ENCODE assay signal across 13 cellular contexts in genomic region chr10:6185039-6185716, GRCh38. TPM values are rescaled to one million over a fixed set of nuclear protein-coding genes. Genes with fewer than 3 reads are reported as not detected.
DNase-seq lines count a peak whose midpoint lies in the region; ATAC-seq and TF ChIP-seq lines count a peak whose summit lies in the region.
"Had no signal": no experiment of that assay in that cellular context is flagged by ENCODE, and none has a peak within 500 bp of the region (broad histone marks: within the 10 kb centered on the region; RNA-seq: fewer than 3 reads in every experiment).

No MANE protein-coding gene starts in this region.

- H3K27ac Mint-ChIP-seq in activated CD8-positive, alpha-beta T cell treated with anti-CD3 and anti-CD28 coated beads, Interleukin-2, amount 10 ng/mL, durations not matched to agents 7 days and 5 days: peak overlapping the region; percentile 47
- H3K27ac Mint-ChIP-seq: type B pancreatic cell had no signal

- H3K23ac ChIP-seq in mesendoderm (ENCODE audit: low read length): no peak overlapping the region

- H3K9me3 ChIP-seq in cardiac muscle cell (ENCODE audit: low read depth): no peaks in the 10 kb centered on the region
- H3K9me3 ChIP-seq: ovary had no signal

- no peak overlapping the region for H3K9ac ChIP-seq in mesendoderm (ENCODE audit: low read length)

- no peak overlapping the region for H4K8ac ChIP-seq in mesendoderm (ENCODE audit: low read depth, low read length)

- CTCF ChIA-PET in activated CD8-positive, alpha-beta T cell treated with anti-CD3 and anti-CD28 coated beads, Interleukin-2, amount 10 ng/mL, durations not matched to agents 7 days and 5 days (lab: Charles Lee): interaction anchor here (1.8 to 4.5 kb wide), 2 partner anchors 12 to 17 kb away, joined by 9 to 27 read pairs; partner anchors contain the start of gene PFKFB3
- CTCF ChIA-PET in RWPE1 (lab: Yijun Ruan, JAX): no interaction called here

- H2BK15ac ChIP-seq in mesendoderm (replicated peaks; ENCODE audit: low read depth): no peak overlapping the region

- no peak overlapping the region for H2BK5ac ChIP-seq in mesendoderm (ENCODE audit: low read length)

- H3K79me2 ChIP-seq in mesendoderm (ENCODE audit: control insufficient read depth, insufficient read depth, low read length): no peaks in the 10 kb centered on the region

- TF ChIP-seq CTCF in cardiac muscle cell (IDR thresholded peaks at IDR 0.05; ENCODE audit: low read depth, low read length): no peak
- no peak for TF ChIP-seq CTCF in RWPE1 (conservative IDR thresholded peaks at IDR 0.05; ENCODE audit: low read depth)

- H3K4me1 ChIP-seq in cardiac muscle cell (ENCODE audit: low read depth) (peaks cover 18% of the 10 kb centered on the region), mesendoderm (ENCODE audit: control insufficient read depth, low read depth, low read length) (no peaks in the 10 kb centered on the region)

- no peaks in the 10 kb centered on the region for H3K27me3 Mint-ChIP-seq in activated CD8-positive, alpha-beta T cell treated with anti-CD3 and anti-CD28 coated beads, Interleukin-2, amount 10 ng/mL, durations not matched to agents 7 days and 5 days (ENCODE audit: low read depth)
- H3K27me3 Mint-ChIP-seq: type B pancreatic cell had no signal

- H3K4me3 ChIP-seq in cardiac muscle cell (no peak overlapping the region), mesendoderm (ENCODE audit: low read length) (no peak overlapping the region)
- H3K4me3 ChIP-seq: ovary had no signal

- H3K36me3 ChIP-seq in cardiac muscle cell: no peaks in the 10 kb centered on the region
- H3K36me3 ChIP-seq in mesendoderm (ENCODE audit: control insufficient read depth, insufficient read depth, low read length): no peaks in the 10 kb centered on the region
- H3K36me3 ChIP-seq: ovary had no signal

- no peak overlapping the region for H4K5ac ChIP-seq in mesendoderm (ENCODE audit: low read length)

- H3K27me3 ChIP-seq in cardiac muscle cell: no peaks in the 10 kb centered on the region
- H3K27me3 ChIP-seq in mesendoderm (ENCODE audit: insufficient read depth, low read length, poor library complexity): no peaks in the 10 kb centered on the region
- H3K27me3 ChIP-seq: ovary had no signal

- H2BK120ac ChIP-seq in mesendoderm (ENCODE audit: low read depth, low read length): no peak overlapping the region

- H3K27ac ChIP-seq in cardiac muscle cell (peak overlapping the region; percentile 10), mesendoderm (ENCODE audit: low read depth, low read length) (no peak overlapping the region), RWPE1 (no peak overlapping the region)

- H2AK5ac ChIP-seq in mesendoderm (ENCODE audit: low read length): no peak overlapping the region

- H3K4me2 ChIP-seq in mesendoderm (ENCODE audit: low read length): no peak overlapping the region

- no peaks in the 10 kb centered on the region for H3K79me1 ChIP-seq in mesendoderm (ENCODE audit: low read length)

- POLR2A ChIA-PET in activated CD8-positive, alpha-beta T cell treated with anti-CD3 and anti-CD28 coated beads, Interleukin-2, amount 10 ng/mL, durations not matched to agents 7 days and 5 days (lab: Charles Lee): interaction anchor here (0.7 kb wide), 1 partner anchor 180 kb away, joined by 3 read pairs; no protein-coding TSS in a partner anchor
- POLR2A ChIA-PET in RWPE1 (lab: Yijun Ruan, JAX; ENCODE audit: low non-redundant PET): interaction anchor here (0.6 kb wide), 1 partner anchor 749 kb away, joined by 3 read pairs; no protein-coding TSS in a partner anchor

- intact Hi-C loops in left ventricle myocardium superior (cut with micrococcal nuclease): no loop called here

- no peak overlapping the region for H3K18ac ChIP-seq in mesendoderm (ENCODE audit: low read length)

- H3K9me3 Mint-ChIP-seq in activated CD8-positive, alpha-beta T cell treated with anti-CD3 and anti-CD28 coated beads, Interleukin-2, amount 10 ng/mL, durations not matched to agents 7 days and 5 days (ENCODE audit: insufficient read depth): no peaks in the 10 kb centered on the region
- H3K9me3 Mint-ChIP-seq: type B pancreatic cell had no signal

- DNase-seq in cardiac muscle cell (ENCODE audit: low read depth in 1 of 2, low spot score in 1 of 2) (peak in 1 of 2 donors; percentile 64), left ventricle myocardium superior (no peak), mesendoderm (peak; percentile 75), RWPE1 (ENCODE audit: low spot score) (no peak), SW 1271 (lab: John Stamatoyannopoulos, UW) (no peak)
- DNase-seq in activated CD8-positive, alpha-beta T cell treated with anti-CD3 and anti-CD28 coated beads, Interleukin-2, amount 10 ng/mL, durations not matched to agents 7 days and 5 days: no peak
- DNase-seq: cortex of kidney, mammary epithelial cell, NCI-H1048 had no signal

- H3K56ac ChIP-seq in mesendoderm (ENCODE audit: low read length): no peak overlapping the region

- ATAC-seq in left ventricle myocardium superior (no peak), GM21529 (IDR thresholded peaks at IDR 0.05; ENCODE audit: unreplicated experiment) (no peak), HG03280 (IDR thresholded peaks at IDR 0.05; ENCODE audit: unreplicated experiment) (no peak)
- no peak for ATAC-seq in activated CD8-positive, alpha-beta T cell treated with anti-CD3 and anti-CD28 coated beads, Interleukin-2, amount 10 ng/mL, durations not matched to agents 7 days and 5 days

- no peak overlapping the region for H3K4ac ChIP-seq in mesendoderm (ENCODE audit: low read depth, low read length)

- H3K4me3 Mint-ChIP-seq in activated CD8-positive, alpha-beta T cell treated with anti-CD3 and anti-CD28 coated beads, Interleukin-2, amount 10 ng/mL, durations not matched to agents 7 days and 5 days: no peak overlapping the region
- H3K4me3 Mint-ChIP-seq: type B pancreatic cell had no signal

- no CpG with 5 or more reads among the region's 18 CpGs for WGBS in mesendoderm (ENCODE audit: extremely low coverage, insufficient coverage, low lambda C conversion rate)

- H3K4me1 Mint-ChIP-seq in activated CD8-positive, alpha-beta T cell treated with anti-CD3 and anti-CD28 coated beads, Interleukin-2, amount 10 ng/mL, durations not matched to agents 7 days and 5 days (ENCODE audit: low read depth): peaks cover 29% of the 10 kb centered on the region

- peaks cover 4% of the 10 kb centered on the region for H3K36me3 Mint-ChIP-seq in activated CD8-positive, alpha-beta T cell treated with anti-CD3 and anti-CD28 coated beads, Interleukin-2, amount 10 ng/mL, durations not matched to agents 7 days and 5 days (ENCODE audit: low read depth)
- H3K36me3 Mint-ChIP-seq: type B pancreatic cell had no signal

RNA-seq across cellular contexts. Expression of gene PFKFB3, which starts 17.6 kb away (rescaled TPM):
- total RNA-seq in cardiac muscle cell: 47.6 and 55.8 TPM in 2 replicates
- polyA plus RNA-seq in cardiac muscle cell: 37.1 and 47.6 TPM in 2 replicates
- 30.8 TPM for total RNA-seq in left ventricle myocardium superior
- total RNA-seq in activated CD8-positive, alpha-beta T cell treated with anti-CD3 and anti-CD28 coated beads, Interleukin-2, amount 10 ng/mL, durations not matched to agents 7 days and 5 days: 10 to 100 TPM; 93.0 to 97.3 TPM
- 18.7 TPM for polyA plus RNA-seq in mesendoderm (2013, experiment 1 of 2)
- 18.7 TPM for polyA plus RNA-seq in mesendoderm (2013, experiment 2 of 2)
